Comparison of ENCODE assay signal across 1 cellular context in genomic region chr10:101816375-101816773, GRCh38.
TF ChIP-seq lines count a peak whose summit lies in the region.

No MANE protein-coding gene starts in this region.

TF ChIP-seq in IMR-90, 13 proteins besides CTCF, POLR2A, EP300 and RAD21 (continued from another document):
- no peak for TF ChIP-seq USF2 (IDR thresholded peaks at IDR 0.05; ENCODE audit: low read depth, low read length)
- TF ChIP-seq, protein P1, sequence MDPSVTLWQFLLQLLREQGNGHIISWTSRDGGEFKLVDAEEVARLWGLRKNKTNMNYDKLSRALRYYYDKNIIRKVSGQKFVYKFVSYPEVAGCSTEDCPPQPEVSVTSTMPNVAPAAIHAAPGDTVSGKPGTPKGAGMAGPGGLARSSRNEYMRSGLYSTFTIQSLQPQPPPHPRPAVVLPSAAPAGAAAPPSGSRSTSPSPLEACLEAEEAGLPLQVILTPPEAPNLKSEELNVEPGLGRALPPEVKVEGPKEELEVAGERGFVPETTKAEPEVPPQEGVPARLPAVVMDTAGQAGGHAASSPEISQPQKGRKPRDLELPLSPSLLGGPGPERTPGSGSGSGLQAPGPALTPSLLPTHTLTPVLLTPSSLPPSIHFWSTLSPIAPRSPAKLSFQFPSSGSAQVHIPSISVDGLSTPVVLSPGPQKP (IDR thresholded peaks at IDR 0.05; ENCODE audit: borderline replicate concordance, low read depth, low read length) = no peak
- TF ChIP-seq BHLHE40 (IDR thresholded peaks at IDR 0.05; ENCODE audit: low read depth, low read length) = no peak
- no peak for TF ChIP-seq MAZ (IDR thresholded peaks at IDR 0.05; ENCODE audit: borderline replicate concordance, low read depth, low read length)
- no peak for TF ChIP-seq MXI1 (IDR thresholded peaks at IDR 0.05; ENCODE audit: borderline replicate concordance, low read depth, low read length)
- no peak for TF ChIP-seq MAFK (IDR thresholded peaks at IDR 0.05; ENCODE audit: low read depth, low read length)
- TF ChIP-seq NFE2L2 (IDR thresholded peaks at IDR 0.05; ENCODE audit: low read depth, low read length) = no peak
